Comparison of ENCODE assay signal across 14 cellular contexts in the genomic region with DNA sequence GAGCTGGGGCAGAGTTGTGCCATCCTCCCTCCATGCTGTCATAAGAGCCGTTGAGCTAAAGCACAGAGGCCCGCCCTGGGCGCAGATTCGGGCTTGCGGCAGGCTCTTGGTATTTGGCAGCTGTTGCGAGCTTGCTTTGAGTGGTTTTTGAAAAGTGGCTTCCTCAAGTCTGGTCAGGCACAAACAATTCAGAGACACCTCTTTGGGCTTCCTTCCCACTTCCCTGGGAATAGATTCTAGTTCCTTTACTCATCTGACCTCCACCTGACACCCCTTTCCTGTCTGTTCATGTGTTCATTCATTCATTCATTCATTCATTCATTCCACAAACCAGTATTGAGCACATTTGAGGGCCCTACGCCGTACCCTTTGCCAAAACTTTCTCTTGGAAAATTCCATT. TPM values are rescaled to one million over a fixed set of nuclear protein-coding genes. Genes with fewer than 3 reads are reported as not detected.
DNase-seq lines count a peak whose midpoint lies in the region; ATAC-seq, FAIRE-seq and TF ChIP-seq lines count a peak whose summit lies in the region.
"Had no signal": no experiment of that assay in that cellular context is flagged by ENCODE, and none has a peak within 500 bp of the region (broad histone marks: within the 10 kb centered on the region; RNA-seq: fewer than 3 reads in every experiment).

No MANE protein-coding gene starts in this region.

- H3K4me2 ChIP-seq in GM12878 (ENCODE audit: control insufficient read depth, insufficient read depth), result no peak overlapping the region

- TF ChIP-seq CTCF in GM12878 (IDR thresholded peaks at IDR 0.05 in 2 of 3, conservative IDR thresholded peaks at IDR 0.05 in 1 of 3; ENCODE audit: control insufficient read depth in 2 of 3, extremely low read depth in 1 of 3, insufficient read depth in 1 of 3, low read depth in 3 of 3, low read length in 3 of 3) (no peak), tibial nerve (IDR thresholded peaks at IDR 0.05) (no peak)

- CTCF ChIA-PET in GM12878 (lab: Yijun Ruan, JAX), result no interaction called here

- peak; percentile 20 for DNase-seq in NCI-H345 (lab: John Stamatoyannopoulos, UW)
- DNase-seq in NCI-H345 treated with DMSO at 0.1 percent for 48 hours (lab: John Stamatoyannopoulos, UW; ENCODE audit: unreplicated experiment), result no peak
- DNase-seq in GM12878 (ENCODE audit: low read depth, low spot score), result no peak
- DNase-seq in iris pigment epithelial cell (ENCODE audit: low read depth), result peak; percentile 57
- no peak for DNase-seq in tibial nerve (ENCODE audit: low spot score in 2 of 2)
- no peak for DNase-seq in NCI-H1930 (lab: John Stamatoyannopoulos, UW)
- no peak for DNase-seq in NCI-H226
- DNase-seq: naive thymus-derived CD8-positive, alpha-beta T cell; stimulated activated naive CD4-positive, alpha-beta T cell treated with Interleukin-2 at 50 U/mL for 16 hours; WERI-Rb-1 had no signal

- H3K4me3 ChIP-seq in GM12878 (no peak overlapping the region), tibial nerve (no peak overlapping the region)
- H3K4me3 ChIP-seq: HAP-1 had no signal

- SMC1A ChIA-PET in GM12878 (lab: Charles Lee; ENCODE audit: uncharacterized antibody, unreplicated experiment), result no interaction called here

- intact Hi-C loops in GM12878 (cut with micrococcal nuclease; ENCODE audit: unreplicated experiment), result no loop called here

- BruUV-seq in GM12878 (replicated peaks; lab: Mats Ljungman, UMichigan), result no TSS peak

- no peak for FAIRE-seq in GM12878 (lab: Jason Lieb, UNC)
- FAIRE-seq: G401.6 had no signal

- no peak for TF ChIP-seq RAD21 in GM12878 (IDR thresholded peaks at IDR 0.05; ENCODE audit: insufficient read depth, low read depth, low read length)

- TF ChIP-seq EP300 in GM12878 (IDR thresholded peaks at IDR 0.05; ENCODE audit: borderline replicate concordance in 1 of 2, control insufficient read depth in 1 of 2, low read depth in 2 of 2, low read length in 2 of 2) (no peak), tibial nerve (IDR thresholded peaks at IDR 0.05) (no peak)

- in situ Hi-C loops in GM12878 (cut with MboI), result no loop called here

- H4K20me1 ChIP-seq in GM12878 (ENCODE audit: control insufficient read depth, insufficient read depth), result no peaks in the 10 kb centered on the region

- WGBS in GM12878 (ENCODE audit: insufficient coverage, insufficient replicate concordance, low lambda C conversion rate, missing lambda C conversion rate), result 77% methylated on average over 8 of the region's 8 CpGs
- WGBS in tibial nerve, 2 donors, result 57 to 74% methylated on average over 8 of the region's 8 CpGs

- H3K9ac ChIP-seq in GM12878 (ENCODE audit: control insufficient read depth, insufficient read depth, low read length), result no peak overlapping the region

- POLR2A ChIA-PET in GM12878 (lab: Charles Lee), result no interaction called here

- H3K9me3 ChIP-seq in GM12878 (replicated peaks; ENCODE audit: control insufficient read depth, insufficient read depth, low read length) (no peaks in the 10 kb centered on the region), tibial nerve (no peaks in the 10 kb centered on the region)
- H3K9me3 ChIP-seq: HAP-1 had no signal

- no peak overlapping the region for H2AFZ ChIP-seq in GM12878 (ENCODE audit: control insufficient read depth, low read depth, low read length)

- H3K27me3 ChIP-seq in GM12878 (replicated peaks in 1 of 2; ENCODE audit: control insufficient read depth in 2 of 2, insufficient read depth in 2 of 2, low read length in 1 of 2) (no peaks in the 10 kb centered on the region; a peak in 2 of 4 replicates), tibial nerve (no peaks in the 10 kb centered on the region)

- no peak for ATAC-seq in GM12878
- ATAC-seq in GM19397 (IDR thresholded peaks at IDR 0.05; ENCODE audit: unreplicated experiment), result no peak
- ATAC-seq: naive thymus-derived CD8-positive, alpha-beta T cell; Panc1 had no signal

- H3K79me2 ChIP-seq in GM12878 (ENCODE audit: control insufficient read depth, insufficient read depth, low read length), result no peaks in the 10 kb centered on the region

- TF ChIP-seq POLR2A in GM12878 (IDR thresholded peaks at IDR 0.05; ENCODE audit: low read depth, low read length) (no peak), tibial nerve (IDR thresholded peaks at IDR 0.05) (no peak)

- no peak overlapping the region for H3K27ac ChIP-seq in GM12878 (ENCODE audit: control insufficient read depth, insufficient read depth)
- H3K27ac ChIP-seq in tibial nerve, result peak overlapping the region in 3 of 4 donors; percentile 7 to 43 (median 34)
- H3K27ac ChIP-seq: WERI-Rb-1 had no signal

- H3K36me3 ChIP-seq in GM12878 (ENCODE audit: control insufficient read depth in 2 of 2, insufficient read depth in 2 of 2, low read length in 1 of 2) (no peaks in the 10 kb centered on the region), tibial nerve (no peaks in the 10 kb centered on the region)
- H3K36me3 ChIP-seq: HAP-1 had no signal

- RAD21 ChIA-PET in GM12878 (lab: Charles Lee; ENCODE audit: unreplicated experiment), result no interaction called here

- H3K4me1 ChIP-seq in GM12878 (ENCODE audit: control insufficient read depth, insufficient read depth, low read length), result no peaks in the 10 kb centered on the region
- H3K4me1 ChIP-seq in tibial nerve, result peaks cover 0 to 46% (median 5%) of the 10 kb centered on the region in 4 donors
- H3K4me1 ChIP-seq: HAP-1 had no signal

TF ChIP-seq in GM12878, 131 proteins besides CTCF, POLR2A, EP300 and RAD21:
- no peak for TF ChIP-seq GATAD2B (conservative IDR thresholded peaks at IDR 0.05; ENCODE audit: low read depth)
- TF ChIP-seq ZNF24 (IDR thresholded peaks at IDR 0.05), result peak; percentile 73; the same call in 1 of the 2 replicates
- TF ChIP-seq BMI1 (IDR thresholded peaks at IDR 0.05; ENCODE audit: borderline replicate concordance), result no peak
- no peak for TF ChIP-seq SPI1 (IDR thresholded peaks at IDR 0.05; ENCODE audit: borderline replicate concordance, insufficient read depth, low read depth, low read length)
- TF ChIP-seq SP1 (IDR thresholded peaks at IDR 0.05; ENCODE audit: low read depth, low read length), result no peak
TF ChIP-seq in GM12878: peak in this region for 1.

RNA-seq across cellular contexts. Expression of gene NCS1, which starts 27.4 kb away (rescaled TPM):
- not detected in 2 replicates for total RNA-seq in GM12878 (2013; cell fraction: nucleolus; rRNA removed)
- total RNA-seq in GM12878 (2014; rRNA removed) (under 0.01 TPM in 1 of 2 replicates, not detected in the other), GM12878 (2014; rRNA removed; fragmentation: Illumina TruSeq; extraction: Trizol) (0.04 and 0.05 TPM in 2 replicates), GM12878 (2021) (0.05 and 0.08 TPM in 2 replicates), tibial nerve (10 to 100 TPM in 2 of 4 donors, 1 to 10 TPM in 2; 5.7 to 10.7 (median 9.7) TPM)
- polyA plus RNA-seq in GM12878 (2011; ENCODE audit: low read depth), result not detected
- polyA plus RNA-seq in GM12878 (2011; rRNA removed) (0.12 TPM in 1 of 2 replicates, not detected in the other), GM12878 (2014; fragmentation: Illumina TruSeq; extraction: Trizol) (0.06 and 0.07 TPM in 2 replicates), GM12878 (2014; fragmentation: Nextera tagmentation; extraction: Ambion mirVana) (not detected), GM12878 (2014; rRNA removed) (0.05 and 0.22 TPM in 2 replicates), GM12878 (2016; fragmentation: Nextera tagmentation; extraction: Ambion mirVana) (under 1 TPM in 1 of 2 experiments, not detected in 1; 0.05 TPM)
- polyA plus RNA-seq in GM12878 (2011; cell fraction: cytosol; rRNA removed), result 0.06 and 0.07 TPM in 2 replicates
- not detected in 2 replicates for polyA plus RNA-seq in GM12878 (2011; cell fraction: nucleus; rRNA removed)
- polyA plus RNA-seq in GM12878 (2012), result 0.08 and 0.13 TPM in 2 replicates
- polyA minus RNA-seq in GM12878 (2011; rRNA and poly(A)+ RNA removed), result not detected in 2 replicates
- 1.6 and 2.2 TPM in 2 replicates for polyA minus RNA-seq in GM12878 (2011; cell fraction: cytosol; rRNA and poly(A)+ RNA removed)
- polyA minus RNA-seq in GM12878 (2011; cell fraction: nucleus; rRNA and poly(A)+ RNA removed), result 0.12 and 0.29 TPM in 2 replicates
- total RNA-seq: naive thymus-derived CD8-positive, alpha-beta T cell had no signal

Comparison
In these comparisons a context has a peak if more than half of its experiments do, and no peak if none do; other contexts are left out.
1. DNase-seq: peak in NCI-H345 (single experiment) and iris pigment epithelial cell (single experiment); none in NCI-H345 treated with DMSO at 0.1 percent for 48 hours (single experiment), GM12878 (single experiment), tibial nerve (0 of 2), NCI-H1930 (0 of 2) and NCI-H226 (single experiment).
2. RNA of gene NCS1, which starts 27.4 kb away (total RNA-seq): 5.7 to 10.7 TPM in tibial nerve; under 0.01 to 0.08 TPM in GM12878; every median in the first group is over 4 times any median in the second.